In the genomic region with DNA sequence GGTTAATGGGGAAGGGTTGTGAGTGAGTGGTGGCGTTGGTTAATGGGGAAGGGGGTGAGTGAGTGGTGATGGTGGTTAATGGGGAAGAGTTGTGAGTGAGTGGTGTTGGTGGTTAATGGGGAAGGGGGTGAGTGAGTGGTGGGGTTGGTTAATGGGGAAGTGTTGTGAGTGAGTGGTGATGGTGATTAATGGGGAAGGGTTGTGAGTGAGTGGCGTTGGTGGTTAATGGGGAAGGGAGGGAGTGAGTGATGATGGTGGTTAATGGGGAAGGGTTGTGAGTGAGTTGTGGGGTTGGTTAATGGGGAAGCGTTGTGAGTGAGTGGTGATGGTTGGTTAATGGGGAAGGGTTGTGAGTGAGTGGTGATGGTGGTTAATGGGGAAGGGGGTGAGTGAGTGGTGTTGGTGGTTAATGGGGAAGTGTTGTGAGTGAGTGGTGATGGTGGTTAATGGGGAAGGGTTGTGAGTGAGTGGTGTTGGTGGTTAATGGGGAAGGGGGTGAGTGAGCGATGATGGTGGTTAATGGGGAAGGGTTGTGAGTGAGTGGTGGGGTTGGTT, we compare ENCODE assay signal across 29 cellular contexts. TPM values are rescaled to one million over a fixed set of nuclear protein-coding genes. Genes with fewer than 3 reads are reported as not detected.
DNase-seq lines count a peak whose midpoint lies in the region; ATAC-seq, FAIRE-seq and TF ChIP-seq lines count a peak whose summit lies in the region.
"Had no signal": no experiment of that assay in that cellular context is flagged by ENCODE, and none has a peak within 500 bp of the region (broad histone marks: within the 10 kb centered on the region; RNA-seq: fewer than 3 reads in every experiment).

No MANE protein-coding gene starts in this region.

- TF ChIP-seq POLR2A in GM12892 (IDR thresholded peaks at IDR 0.05; ENCODE audit: low read depth, low read length) = no peak

- no peaks in the 10 kb centered on the region for H3K9me3 ChIP-seq in CD8-positive, alpha-beta T cell (ENCODE audit: low read length)
- H3K9me3 ChIP-seq in naive thymus-derived CD4-positive, alpha-beta T cell (ENCODE audit: control insufficient read depth in 2 of 3, low read length in 3 of 3) = no peaks in the 10 kb centered on the region
- no peaks in the 10 kb centered on the region for H3K9me3 ChIP-seq in WERI-Rb-1 (ENCODE audit: severe bottlenecking)
- H3K9me3 ChIP-seq: BE2C, heart right ventricle, psoas muscle, SK-N-SH, testis, uterus had no signal

- CTCF ChIA-PET in activated CD8-positive, alpha-beta memory T cell treated with anti-CD3 and anti-CD28 coated beads, Interleukin-2, amount 10 ng/mL, durations not matched to agents 7 days and 5 days (lab: Charles Lee) = no interaction called here
- CTCF ChIA-PET in CD8-positive, alpha-beta T cell (lab: Charles Lee) = interaction anchor here (1.2 to 3.5 kb wide), 2 partner anchors 12 to 70 kb away, joined by 3 to 17 read pairs; no protein-coding TSS in a partner anchor
- CTCF ChIA-PET in naive thymus-derived CD4-positive, alpha-beta T cell (lab: Charles Lee) = no interaction called here

- no peaks in the 10 kb centered on the region for H3K27me3 ChIP-seq in CD8-positive, alpha-beta T cell (ENCODE audit: insufficient read depth, low read length)
- no peaks in the 10 kb centered on the region for H3K27me3 ChIP-seq in naive thymus-derived CD4-positive, alpha-beta T cell (ENCODE audit: control insufficient read depth in 2 of 2, insufficient read depth in 2 of 2, low read length in 2 of 2)
- H3K27me3 ChIP-seq in WERI-Rb-1 (ENCODE audit: insufficient read depth, low read depth, severe bottlenecking) = no peaks in the 10 kb centered on the region
- H3K27me3 ChIP-seq: BE2C, heart right ventricle, testis, uterus had no signal

- peaks cover 44% of the 10 kb centered on the region for H3K36me3 ChIP-seq in CD8-positive, alpha-beta T cell (ENCODE audit: insufficient read depth, low read length)
- peaks cover 17 to 95% (median 28%) of the 10 kb centered on the region in 3 experiments for H3K36me3 ChIP-seq in naive thymus-derived CD4-positive, alpha-beta T cell (ENCODE audit: control insufficient read depth in 2 of 3, insufficient read depth in 3 of 3, low read length in 3 of 3)
- no peaks in the 10 kb centered on the region for H3K36me3 ChIP-seq in WERI-Rb-1
- H3K36me3 ChIP-seq: BE2C, uterus had no signal

- POLR2A ChIA-PET in CD8-positive, alpha-beta T cell (lab: Charles Lee) = interaction anchor here (1.2 kb wide), 1 partner anchor 82 kb away, joined by 3 read pairs; a partner anchor contains a TSS
- POLR2A ChIA-PET in naive thymus-derived CD4-positive, alpha-beta T cell (lab: Charles Lee) = no interaction called here

- no peak for ATAC-seq in activated CD8-positive, alpha-beta memory T cell treated with anti-CD3 and anti-CD28 coated beads, Interleukin-2, amount 10 ng/mL, durations not matched to agents 7 days and 5 days
- no peak for ATAC-seq in CD8-positive, alpha-beta T cell
- no peak for ATAC-seq in naive thymus-derived CD4-positive, alpha-beta T cell
- ATAC-seq: esophagus mucosa had no signal

- peak overlapping the region; percentile 15 for H3K27ac ChIP-seq in CD8-positive, alpha-beta T cell (ENCODE audit: low read depth, low read length)
- H3K27ac ChIP-seq in naive thymus-derived CD4-positive, alpha-beta T cell (ENCODE audit: low read depth, low read length) = peak overlapping the region; percentile 37
- no peak overlapping the region for H3K27ac ChIP-seq in WERI-Rb-1
- H3K27ac ChIP-seq: foreskin keratinocyte, heart right ventricle, HL-60, testis, uterus, VCaP had no signal

- H3K9me3 Mint-ChIP-seq in activated CD8-positive, alpha-beta memory T cell treated with anti-CD3 and anti-CD28 coated beads, Interleukin-2, amount 10 ng/mL, durations not matched to agents 7 days and 5 days (ENCODE audit: low read depth) = no peaks in the 10 kb centered on the region
- H3K9me3 Mint-ChIP-seq in CD8-positive, alpha-beta T cell = no peaks in the 10 kb centered on the region
- H3K9me3 Mint-ChIP-seq in activated T-helper 2 cell treated with anti-CD3 and anti-CD28 coated beads, Interferon-gamma antibody, Interleukin-2, Interleukin-4, amounts not matched to agents 10 μg/mL and 5 μg/mL and 100 μg/mL, durations not matched to agents 14 hours and 24 hours and 36 hours = no peaks in the 10 kb centered on the region
- H3K9me3 Mint-ChIP-seq in naive thymus-derived CD4-positive, alpha-beta T cell = no peaks in the 10 kb centered on the region
- H3K9me3 Mint-ChIP-seq: T-helper 2 cell treated with Interferon-gamma antibody and Interleukin-4, amounts not matched to agents 5 μg/mL and 100 μg/mL, for 36 hours had no signal

- peaks cover 29% of the 10 kb centered on the region for H3K4me1 Mint-ChIP-seq in activated CD8-positive, alpha-beta memory T cell treated with anti-CD3 and anti-CD28 coated beads, Interleukin-2, amount 10 ng/mL, durations not matched to agents 7 days and 5 days
- peaks cover 21% of the 10 kb centered on the region for H3K4me1 Mint-ChIP-seq in CD8-positive, alpha-beta T cell (ENCODE audit: low read depth)
- peaks cover 15% of the 10 kb centered on the region for H3K4me1 Mint-ChIP-seq in activated T-helper 2 cell treated with anti-CD3 and anti-CD28 coated beads, Interferon-gamma antibody, Interleukin-2, Interleukin-4, amounts not matched to agents 10 μg/mL and 5 μg/mL and 100 μg/mL, durations not matched to agents 14 hours and 24 hours and 36 hours (ENCODE audit: low read depth)
- H3K4me1 Mint-ChIP-seq in naive thymus-derived CD4-positive, alpha-beta T cell = peaks cover 6 to 27% (median 14%) of the 10 kb centered on the region in 7 donors

- TF ChIP-seq CTCF in CD8-positive, alpha-beta T cell (IDR thresholded peaks at IDR 0.05) = no peak
- TF ChIP-seq CTCF in WERI-Rb-1 (IDR thresholded peaks at IDR 0.05; ENCODE audit: low read depth, low read length) = no peak

- intact Hi-C loops in CD8-positive, alpha-beta T cell (cut with DNase I, micrococcal nuclease) = no loop called here
- intact Hi-C loops in activated T-helper 2 cell treated with anti-CD3 and anti-CD28 coated beads, Interferon-gamma antibody, Interleukin-2, Interleukin-4, amounts not matched to agents 10 μg/mL and 5 μg/mL and 100 μg/mL, durations not matched to agents 14 hours and 24 hours and 36 hours (cut with micrococcal nuclease) = no loop called here
- intact Hi-C loops in naive thymus-derived CD4-positive, alpha-beta T cell (cut with micrococcal nuclease) = no loop called here

- no peaks in the 10 kb centered on the region for H3K27me3 Mint-ChIP-seq in activated CD8-positive, alpha-beta memory T cell treated with anti-CD3 and anti-CD28 coated beads, Interleukin-2, amount 10 ng/mL, durations not matched to agents 7 days and 5 days
- no peaks in the 10 kb centered on the region for H3K27me3 Mint-ChIP-seq in CD8-positive, alpha-beta T cell (ENCODE audit: low read depth)
- H3K27me3 Mint-ChIP-seq in activated T-helper 2 cell treated with anti-CD3 and anti-CD28 coated beads, Interferon-gamma antibody, Interleukin-2, Interleukin-4, amounts not matched to agents 10 μg/mL and 5 μg/mL and 100 μg/mL, durations not matched to agents 14 hours and 24 hours and 36 hours (ENCODE audit: low read depth) = no peaks in the 10 kb centered on the region
- H3K27me3 Mint-ChIP-seq in naive thymus-derived CD4-positive, alpha-beta T cell = no peaks in the 10 kb centered on the region

- peak; percentile 44 for DNase-seq in activated CD8-positive, alpha-beta memory T cell treated with anti-CD3 and anti-CD28 coated beads, Interleukin-2, amount 10 ng/mL, durations not matched to agents 7 days and 5 days
- no peak for DNase-seq in activated CD8-positive, alpha-beta memory T cell treated with anti-CD3 and anti-CD28 coated beads for 24 hours
- no peak for DNase-seq in CD8-positive, alpha-beta T cell
- no peak for DNase-seq in activated T-helper 2 cell treated with anti-CD3 and anti-CD28 coated beads, Interferon-gamma antibody, Interleukin-2, Interleukin-4, amounts not matched to agents 10 μg/mL and 5 μg/mL and 100 μg/mL, durations not matched to agents 14 hours and 24 hours and 36 hours (ENCODE audit: low spot score)
- no peak for DNase-seq in naive thymus-derived CD4-positive, alpha-beta T cell
- DNase-seq in NCI-H2227 treated with DMSO at 0.1 percent for 48 hours (lab: John Stamatoyannopoulos, UW) (no peak), WERI-Rb-1 (no peak), GM12892 (ENCODE audit: insufficient read length) (no peak)
- DNase-seq: activated CD4-positive, alpha-beta T cell treated with anti-CD3 and anti-CD28 coated beads, Interleukin-2, amount 50 U/mL, for 4 hours; BE2C; Calu3; DND-41; effector CD8-positive, alpha-beta T cell; foreskin keratinocyte; heart right ventricle; left cardiac atrium; mammary epithelial cell; NCI-H1105; NCI-H2029; NCI-H226; psoas muscle; SK-N-SH; testis; uterus had no signal

- peaks cover 55% of the 10 kb centered on the region for H3K36me3 Mint-ChIP-seq in activated CD8-positive, alpha-beta memory T cell treated with anti-CD3 and anti-CD28 coated beads, Interleukin-2, amount 10 ng/mL, durations not matched to agents 7 days and 5 days
- peaks cover 80% of the 10 kb centered on the region for H3K36me3 Mint-ChIP-seq in CD8-positive, alpha-beta T cell
- H3K36me3 Mint-ChIP-seq in activated T-helper 2 cell treated with anti-CD3 and anti-CD28 coated beads, Interferon-gamma antibody, Interleukin-2, Interleukin-4, amounts not matched to agents 10 μg/mL and 5 μg/mL and 100 μg/mL, durations not matched to agents 14 hours and 24 hours and 36 hours (ENCODE audit: low read depth) = peaks cover 81% of the 10 kb centered on the region
- peaks cover 6 to 55% (median 17%) of the 10 kb centered on the region in 5 donors for H3K36me3 Mint-ChIP-seq in naive thymus-derived CD4-positive, alpha-beta T cell

- no peak overlapping the region for H3K4me3 Mint-ChIP-seq in activated CD8-positive, alpha-beta memory T cell treated with anti-CD3 and anti-CD28 coated beads, Interleukin-2, amount 10 ng/mL, durations not matched to agents 7 days and 5 days
- H3K4me3 Mint-ChIP-seq in CD8-positive, alpha-beta T cell = no peak overlapping the region
- no peak overlapping the region for H3K4me3 Mint-ChIP-seq in activated T-helper 2 cell treated with anti-CD3 and anti-CD28 coated beads, Interferon-gamma antibody, Interleukin-2, Interleukin-4, amounts not matched to agents 10 μg/mL and 5 μg/mL and 100 μg/mL, durations not matched to agents 14 hours and 24 hours and 36 hours (ENCODE audit: low read depth)
- H3K4me3 Mint-ChIP-seq in naive thymus-derived CD4-positive, alpha-beta T cell = peak overlapping the region in 1 of 10 donors; percentile 7
- H3K4me3 Mint-ChIP-seq: T-helper 2 cell treated with Interferon-gamma antibody and Interleukin-4, amounts not matched to agents 5 μg/mL and 100 μg/mL, for 36 hours had no signal

- no peak for FAIRE-seq in GM12892 (lab: Jason Lieb, UNC)
- FAIRE-seq: HepG2 had no signal

- no peak overlapping the region for H3K4me3 ChIP-seq in CD8-positive, alpha-beta T cell (ENCODE audit: low read depth, low read length)
- H3K4me3 ChIP-seq in naive thymus-derived CD4-positive, alpha-beta T cell (ENCODE audit: low read length) = no peak overlapping the region
- no peak overlapping the region for H3K4me3 ChIP-seq in WERI-Rb-1 (ENCODE audit: low read depth, low read length)
- H3K4me3 ChIP-seq: heart right ventricle, psoas muscle, testis, uterus had no signal

- peak overlapping the region; percentile 61 for H3K27ac Mint-ChIP-seq in activated CD8-positive, alpha-beta memory T cell treated with anti-CD3 and anti-CD28 coated beads, Interleukin-2, amount 10 ng/mL, durations not matched to agents 7 days and 5 days
- peak overlapping the region; percentile 86 for H3K27ac Mint-ChIP-seq in CD8-positive, alpha-beta T cell
- H3K27ac Mint-ChIP-seq in activated T-helper 2 cell treated with anti-CD3 and anti-CD28 coated beads, Interferon-gamma antibody, Interleukin-2, Interleukin-4, amounts not matched to agents 10 μg/mL and 5 μg/mL and 100 μg/mL, durations not matched to agents 14 hours and 24 hours and 36 hours = peak overlapping the region; percentile 18
- H3K27ac Mint-ChIP-seq in naive thymus-derived CD4-positive, alpha-beta T cell = peak overlapping the region in 7 of 9 donors; percentile 36 to 81 (median 64)

- peaks cover 9% of the 10 kb centered on the region for H3K4me1 ChIP-seq in CD8-positive, alpha-beta T cell (ENCODE audit: insufficient read depth, low read length)
- H3K4me1 ChIP-seq in naive thymus-derived CD4-positive, alpha-beta T cell (ENCODE audit: control insufficient read depth in 2 of 2, insufficient read depth in 2 of 2, low read length in 2 of 2) = peaks cover 0 to 11% of the 10 kb centered on the region in 2 donors
- H3K4me1 ChIP-seq: BE2C, testis, uterus had no signal

RNA-seq across cellular contexts. Expression of a gene that starts 21.3 kb away (rescaled TPM):
- total RNA-seq in activated CD8-positive, alpha-beta memory T cell treated with anti-CD3 and anti-CD28 coated beads, Interleukin-2, amount 10 ng/mL, durations not matched to agents 7 days and 5 days = 1 to 10 TPM; 3.2 to 9.6 TPM
- total RNA-seq in CD8-positive, alpha-beta T cell = 1 to 10 TPM; 5.7 to 6.8 TPM
- 7.6 and 9.9 TPM in 2 replicates for total RNA-seq in activated T-helper 2 cell treated with anti-CD3 and anti-CD28 coated beads, Interferon-gamma antibody, Interleukin-2, Interleukin-4, amounts not matched to agents 10 μg/mL and 5 μg/mL and 100 μg/mL, durations not matched to agents 14 hours and 24 hours and 36 hours
- total RNA-seq in naive thymus-derived CD4-positive, alpha-beta T cell = 10 to 100 TPM in 1 of 5 experiments, 1 to 10 TPM in 4; 1.1 to 11.7 (median 3.5) TPM
- 10 to 100 TPM in 1 of 2 donors, 1 to 10 TPM in 1; 6.8 to 12.6 TPM for polyA plus RNA-seq in naive thymus-derived CD4-positive, alpha-beta T cell
- 13.1 TPM for polyA plus RNA-seq in GM12892 (2012; ENCODE audit: missing spikeins)

Comparison
In these comparisons a context has a peak if more than half of its experiments do, and no peak if none do; other contexts are left out.
1. H3K27ac Mint-ChIP-seq: peak in every context shown above with its lines; median percentile 86 in CD8-positive, alpha-beta T cell; 64 in naive thymus-derived CD4-positive, alpha-beta T cell; 61 in activated CD8-positive, alpha-beta memory T cell treated with anti-CD3 and anti-CD28 coated beads, Interleukin-2, amount 10 ng/mL, durations not matched to agents 7 days and 5 days; 18 in activated T-helper 2 cell treated with anti-CD3 and anti-CD28 coated beads, Interferon-gamma antibody, Interleukin-2, Interleukin-4, amounts not matched to agents 10 μg/mL and 5 μg/mL and 100 μg/mL, durations not matched to agents 14 hours and 24 hours and 36 hours.